ENCODE assay signal across 22 cellular contexts in the genomic region with DNA sequence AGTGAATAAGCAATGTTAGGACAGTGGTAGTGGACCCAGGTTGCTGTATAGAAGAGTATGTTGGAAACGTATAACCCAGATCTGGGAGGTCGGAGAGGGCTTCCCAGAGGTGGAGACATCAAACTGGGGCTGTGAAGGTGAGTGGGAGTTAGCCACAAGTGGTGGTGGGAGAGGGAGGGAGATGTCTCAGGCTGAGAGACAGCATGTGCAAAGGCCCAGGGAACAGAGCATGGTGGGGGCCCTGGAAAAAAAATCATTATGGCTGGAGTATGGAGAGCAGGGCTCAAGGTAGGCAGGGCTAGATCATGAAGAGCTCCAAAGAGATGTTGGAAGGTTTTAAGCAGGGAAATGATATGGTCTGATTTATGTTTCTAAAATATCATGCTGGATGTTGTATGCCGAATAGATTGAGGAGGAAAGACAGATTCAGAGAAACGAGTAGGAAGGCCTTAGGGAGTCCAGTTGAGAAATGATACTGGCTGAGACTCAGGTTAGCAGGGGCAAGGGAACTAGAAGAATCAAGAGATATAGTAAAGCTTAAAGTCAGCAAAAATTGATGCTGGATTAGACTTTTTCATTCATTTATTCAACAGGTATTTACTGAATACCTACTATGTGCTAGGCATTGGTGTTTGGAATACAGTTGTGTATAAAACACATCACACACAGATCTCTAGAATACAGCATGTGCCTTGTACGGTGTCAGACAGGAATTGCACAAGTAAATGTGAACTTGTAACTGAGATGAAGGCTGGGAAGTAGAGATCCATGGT. TPM values are rescaled to one million over a fixed set of nuclear protein-coding genes. Genes with fewer than 3 reads are reported as not detected.
DNase-seq lines count a peak whose midpoint lies in the region; ATAC-seq and TF ChIP-seq lines count a peak whose summit lies in the region.
"Had no signal": no experiment of that assay in that cellular context is flagged by ENCODE, and none has a peak within 500 bp of the region (broad histone marks: within the 10 kb centered on the region; RNA-seq: fewer than 3 reads in every experiment).

No MANE protein-coding gene starts in this region.

- H3K4me1 Mint-ChIP-seq in activated naive CD8-positive, alpha-beta T cell treated with anti-CD3 and anti-CD28 coated beads, Interleukin-2, amount 10 ng/mL, durations not matched to agents 7 days and 5 days: peaks cover 39% of the 10 kb centered on the region
- H3K4me1 Mint-ChIP-seq in activated naive CD8-positive, alpha-beta T cell treated with anti-CD3 and anti-CD28 coated beads, Interleukin-2, amount 50 U/mL, for 24 hours: peaks cover 58% of the 10 kb centered on the region
- H3K4me1 Mint-ChIP-seq in WTC11 (peaks cover 29% of the 10 kb centered on the region), naive B cell (peaks cover 77 to 99% (median 90%) of the 10 kb centered on the region in 3 donors)
- H3K4me1 Mint-ChIP-seq in stimulated activated naive B cell treated with anti-CD40 and anti-IgM and Interleukin-4, amounts not matched to agents 10 μg/mL and 1 μg/mL and 100 μg/mL, for 72 hours: peaks cover 70 to 98% of the 10 kb centered on the region in 2 donors

- peak overlapping the region; percentile 18 for H3K27ac Mint-ChIP-seq in activated naive CD8-positive, alpha-beta T cell treated with anti-CD3 and anti-CD28 coated beads, Interleukin-2, amount 10 ng/mL, durations not matched to agents 7 days and 5 days
- H3K27ac Mint-ChIP-seq in activated naive CD8-positive, alpha-beta T cell treated with anti-CD3 and anti-CD28 coated beads, Interleukin-2, amount 50 U/mL, for 24 hours: no peak overlapping the region
- H3K27ac Mint-ChIP-seq in WTC11 (0 out of 2 replicates have a peak overlapping the region, but pooled peaks have one; percentile 7), naive B cell (peak overlapping the region in 5 of 6 donors; percentile 74 to 96 (median 90))
- H3K27ac Mint-ChIP-seq in stimulated activated naive B cell treated with anti-CD40 and anti-IgM and Interleukin-4, amounts not matched to agents 10 μg/mL and 1 μg/mL and 100 μg/mL, for 72 hours: peak overlapping the region; percentile 77
- H3K27ac Mint-ChIP-seq: HFFc6 had no signal

- no peak for TF ChIP-seq CTCF in WTC11 (IDR thresholded peaks at IDR 0.05)

- no peaks in the 10 kb centered on the region for H3K9me3 Mint-ChIP-seq in activated naive CD8-positive, alpha-beta T cell treated with anti-CD3 and anti-CD28 coated beads, Interleukin-2, amount 10 ng/mL, durations not matched to agents 7 days and 5 days
- H3K9me3 Mint-ChIP-seq in activated naive CD8-positive, alpha-beta T cell treated with anti-CD3 and anti-CD28 coated beads, Interleukin-2, amount 50 U/mL, for 24 hours: no peaks in the 10 kb centered on the region
- H3K9me3 Mint-ChIP-seq in WTC11 (no peaks in the 10 kb centered on the region), naive B cell (no peaks in the 10 kb centered on the region)
- H3K9me3 Mint-ChIP-seq in stimulated activated naive B cell treated with anti-CD40 and anti-IgM and Interleukin-4, amounts not matched to agents 10 μg/mL and 1 μg/mL and 100 μg/mL, for 72 hours: no peaks in the 10 kb centered on the region
- H3K9me3 Mint-ChIP-seq: HFFc6 had no signal

- H3K27me3 Mint-ChIP-seq in activated naive CD8-positive, alpha-beta T cell treated with anti-CD3 and anti-CD28 coated beads, Interleukin-2, amount 10 ng/mL, durations not matched to agents 7 days and 5 days: no peaks in the 10 kb centered on the region
- no peaks in the 10 kb centered on the region for H3K27me3 Mint-ChIP-seq in activated naive CD8-positive, alpha-beta T cell treated with anti-CD3 and anti-CD28 coated beads, Interleukin-2, amount 50 U/mL, for 24 hours
- H3K27me3 Mint-ChIP-seq in WTC11 (ENCODE audit: low read depth): no peaks in the 10 kb centered on the region
- no peaks in the 10 kb centered on the region for H3K27me3 Mint-ChIP-seq in naive B cell
- no peaks in the 10 kb centered on the region for H3K27me3 Mint-ChIP-seq in stimulated activated naive B cell treated with anti-CD40 and anti-IgM and Interleukin-4, amounts not matched to agents 10 μg/mL and 1 μg/mL and 100 μg/mL, for 72 hours

- H3K36me3 Mint-ChIP-seq in activated naive CD8-positive, alpha-beta T cell treated with anti-CD3 and anti-CD28 coated beads, Interleukin-2, amount 10 ng/mL, durations not matched to agents 7 days and 5 days: peaks cover 19% of the 10 kb centered on the region
- peaks cover 16% of the 10 kb centered on the region for H3K36me3 Mint-ChIP-seq in activated naive CD8-positive, alpha-beta T cell treated with anti-CD3 and anti-CD28 coated beads, Interleukin-2, amount 50 U/mL, for 24 hours (ENCODE audit: low read depth)
- no peaks in the 10 kb centered on the region for H3K36me3 Mint-ChIP-seq in WTC11
- H3K36me3 Mint-ChIP-seq in naive B cell: peaks cover 12 to 13% of the 10 kb centered on the region in 2 donors
- peaks cover 43 to 56% of the 10 kb centered on the region in 2 donors for H3K36me3 Mint-ChIP-seq in stimulated activated naive B cell treated with anti-CD40 and anti-IgM and Interleukin-4, amounts not matched to agents 10 μg/mL and 1 μg/mL and 100 μg/mL, for 72 hours

- CTCF ChIA-PET in WTC11 (lab: Charles Lee): no interaction called here

- POLR2A ChIA-PET in activated naive CD8-positive, alpha-beta T cell treated with anti-CD3 and anti-CD28 coated beads, Interleukin-2, amount 10 ng/mL, durations not matched to agents 7 days and 5 days (lab: Charles Lee): interaction anchor here (0.6 kb wide), 1 partner anchor 11 kb away, joined by 3 read pairs; no protein-coding TSS in a partner anchor
- POLR2A ChIA-PET in WTC11 (lab: Charles Lee): interaction anchor here (2.0 kb wide), 1 partner anchor 16 kb away, joined by 9 read pairs; the partner anchor contains the start of gene ITPR1

- no peak overlapping the region for H3K4me3 Mint-ChIP-seq in activated naive CD8-positive, alpha-beta T cell treated with anti-CD3 and anti-CD28 coated beads, Interleukin-2, amount 10 ng/mL, durations not matched to agents 7 days and 5 days
- H3K4me3 Mint-ChIP-seq in activated naive CD8-positive, alpha-beta T cell treated with anti-CD3 and anti-CD28 coated beads, Interleukin-2, amount 50 U/mL, for 24 hours: no peak overlapping the region
- H3K4me3 Mint-ChIP-seq in WTC11 (no peak overlapping the region), naive B cell (peak overlapping the region in 4 of 8 donors; percentile 31 to 73 (median 55))
- H3K4me3 Mint-ChIP-seq in stimulated activated naive B cell treated with anti-CD40 and anti-IgM and Interleukin-4, amounts not matched to agents 10 μg/mL and 1 μg/mL and 100 μg/mL, for 72 hours: peak overlapping the region in 1 of 2 donors; percentile 37
- H3K4me3 Mint-ChIP-seq: HFFc6 had no signal

- no peak for DNase-seq in activated naive CD8-positive, alpha-beta T cell treated with anti-CD3 and anti-CD28 coated beads, Interleukin-2, amount 10 ng/mL, durations not matched to agents 7 days and 5 days
- DNase-seq in activated naive CD8-positive, alpha-beta T cell treated with anti-CD3 and anti-CD28 coated beads, Interleukin-2, amount 50 U/mL, for 24 hours: no peak
- no peak for DNase-seq in WTC11 (ENCODE audit: low spot score)
- DNase-seq in naive B cell: no peak
- no peak for DNase-seq in stimulated activated naive B cell treated with anti-CD40 and anti-IgM and Interleukin-4, amounts not matched to agents 10 μg/mL and 1 μg/mL and 100 μg/mL, for 72 hours
- DNase-seq in dermis blood vessel endothelial cell: no peak
- DNase-seq in activated effector memory CD4-positive, alpha-beta T cell treated with anti-CD3 and anti-CD28 coated beads, Interleukin-2, amount 50 U/mL, for 16 hours: no peak
- DNase-seq in ACHN: no peak
- DNase-seq: 8988T, AML-193, EL, GF-D8, HFFc6, MV-4-11, NCI-H1105 treated with DMSO at 0.1 percent for 48 hours, NCI-H2029 treated with DMSO at 0.1 percent for 48 hours, NCI-H226, NCI-H510A treated with DMSO at 0.1 percent for 48 hours, NCI-H748 treated with DMSO at 0.1 percent for 48 hours, PC-9, RPMI8226, SHP77 treated with DMSO at 0.1 percent for 48 hours had no signal

- ATAC-seq in activated naive CD8-positive, alpha-beta T cell treated with anti-CD3 and anti-CD28 coated beads, Interleukin-2, amount 10 ng/mL, durations not matched to agents 7 days and 5 days (ENCODE audit: low read depth): no peak
- no peak for ATAC-seq in activated naive CD8-positive, alpha-beta T cell treated with anti-CD3 and anti-CD28 coated beads, Interleukin-2, amount 50 U/mL, for 24 hours
- ATAC-seq in WTC11 (no peak), naive B cell (ENCODE audit: low read depth in 2 of 2) (no peak)
- no peak for ATAC-seq in stimulated activated naive B cell treated with anti-CD40 and anti-IgM and Interleukin-4, amounts not matched to agents 10 μg/mL and 1 μg/mL and 100 μg/mL, for 72 hours (replicated peaks)

- in situ Hi-C loops in ACHN (cut with HindIII; ENCODE audit: low pct_ligation_motif_present, low pct_unique_long_range_greater_than_20kb, low sequenced_read_pairs): no loop called here

TF ChIP-seq in WTC11, 78 proteins besides CTCF, POLR2A, EP300 and RAD21 (continues in another document):
- no peak for TF ChIP-seq ZNF219 (CRISPR knock-in tag; IDR thresholded peaks at IDR 0.05; ENCODE audit: borderline replicate concordance)
- no peak for TF ChIP-seq OVOL2 (CRISPR knock-in tag; IDR thresholded peaks at IDR 0.05; ENCODE audit: borderline replicate concordance)
- TF ChIP-seq JAZF1 (CRISPR knock-in tag; IDR thresholded peaks at IDR 0.05): no peak
- TF ChIP-seq, protein P1, sequence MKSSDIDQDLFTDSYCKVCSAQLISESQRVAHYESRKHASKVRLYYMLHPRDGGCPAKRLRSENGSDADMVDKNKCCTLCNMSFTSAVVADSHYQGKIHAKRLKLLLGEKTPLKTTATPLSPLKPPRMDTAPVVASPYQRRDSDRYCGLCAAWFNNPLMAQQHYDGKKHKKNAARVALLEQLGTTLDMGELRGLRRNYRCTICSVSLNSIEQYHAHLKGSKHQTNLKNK (CRISPR knock-in tag; IDR thresholded peaks at IDR 0.05): no peak
- TF ChIP-seq, protein P2, sequence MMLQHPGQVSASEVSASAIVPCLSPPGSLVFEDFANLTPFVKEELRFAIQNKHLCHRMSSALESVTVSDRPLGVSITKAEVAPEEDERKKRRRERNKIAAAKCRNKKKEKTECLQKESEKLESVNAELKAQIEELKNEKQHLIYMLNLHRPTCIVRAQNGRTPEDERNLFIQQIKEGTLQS (CRISPR knock-in tag; conservative IDR thresholded peaks at IDR 0.05): no peak
- no peak for TF ChIP-seq SOX15 (CRISPR knock-in tag; IDR thresholded peaks at IDR 0.05)
- no peak for TF ChIP-seq NFATC4 (CRISPR knock-in tag; IDR thresholded peaks at IDR 0.05)

RNA-seq across cellular contexts. Expression of gene ITPR1, which starts 17.0 kb away (rescaled TPM):
- 10 to 100 TPM; 74.3 to 76.2 TPM for total RNA-seq in activated naive CD8-positive, alpha-beta T cell treated with anti-CD3 and anti-CD28 coated beads, Interleukin-2, amount 10 ng/mL, durations not matched to agents 7 days and 5 days
- total RNA-seq in WTC11 (2021) (10.3 to 11.8 TPM (median 11.6 TPM) in 3 replicates), dermis blood vessel endothelial cell (47.5 and 59.7 TPM in 2 replicates)
- polyA plus RNA-seq in naive B cell (ENCODE audit: low read depth in 6 of 6): 100 to 1,000 TPM in 1 of 6 donors, 10 to 100 TPM in 5; 54.8 to 110 (median 87.3) TPM

RNA-seq across cellular contexts. Expression of gene SUMF1, which starts 43.1 kb away (rescaled TPM):
- total RNA-seq in activated naive CD8-positive, alpha-beta T cell treated with anti-CD3 and anti-CD28 coated beads, Interleukin-2, amount 10 ng/mL, durations not matched to agents 7 days and 5 days: 10 to 100 TPM in 1 of 2 experiments, 1 to 10 TPM in 1; 9.1 to 13.7 TPM
- total RNA-seq in WTC11 (2021): 10.2 to 11.0 TPM (median 10.4 TPM) in 3 replicates
- polyA plus RNA-seq in naive B cell (ENCODE audit: low read depth in 6 of 6): 10 to 100 TPM; 18.8 to 27.6 (median 22.2) TPM
- 97.2 and 102 TPM in 2 replicates for total RNA-seq in dermis blood vessel endothelial cell
